15 cellular contexts compared by ENCODE assay signal in genomic region chr3:10867384-10867783, GRCh38. TPM values are rescaled to one million over a fixed set of nuclear protein-coding genes. Genes with fewer than 3 reads are reported as not detected.
A peak's percentile ranks its signal among the peaks of the same experiment; 100 is the strongest.
DNase-seq lines count a peak whose midpoint lies in the region; ATAC-seq and TF ChIP-seq lines count a peak whose summit lies in the region.
"Had no signal": no experiment of that assay in that cellular context is flagged by ENCODE, and none has a peak within 500 bp of the region (broad histone marks: within the 10 kb centered on the region; RNA-seq: fewer than 3 reads in every experiment).

No MANE protein-coding gene starts in this region.

- POLR2A ChIA-PET in activated CD8-positive, alpha-beta T cell treated with anti-CD3 and anti-CD28 coated beads for 36 hours (lab: Charles Lee): no interaction called here

- no peak for ATAC-seq in activated CD8-positive, alpha-beta T cell treated with anti-CD3 and anti-CD28 coated beads for 36 hours
- no peak for ATAC-seq in GM18861 (IDR thresholded peaks at IDR 0.05; ENCODE audit: unreplicated experiment)
- no peak for ATAC-seq in HG02763 (IDR thresholded peaks at IDR 0.05; ENCODE audit: unreplicated experiment)
- ATAC-seq: activated T-cell treated with anti-CD3 and anti-CD28 coated beads, Interleukin-2, amount 50 U/mL, for 4 hours had no signal

- H3K9me3 ChIP-seq in hepatocyte (ENCODE audit: low read depth) (no peaks in the 10 kb centered on the region), BE2C (no peaks in the 10 kb centered on the region)

- no peaks in the 10 kb centered on the region for H3K36me3 ChIP-seq in hepatocyte (replicated peaks; ENCODE audit: insufficient read depth, low read depth)
- no peaks in the 10 kb centered on the region for H3K36me3 ChIP-seq in BE2C

- CTCF ChIA-PET in activated CD8-positive, alpha-beta T cell treated with anti-CD3 and anti-CD28 coated beads for 36 hours (lab: Charles Lee): no interaction called here

- H3K4me1 ChIP-seq in hepatocyte (ENCODE audit: insufficient read depth): no peaks in the 10 kb centered on the region
- no peaks in the 10 kb centered on the region for H3K4me1 ChIP-seq in BE2C

- TF ChIP-seq CTCF in activated CD8-positive, alpha-beta T cell treated with anti-CD3 and anti-CD28 coated beads for 36 hours (IDR thresholded peaks at IDR 0.05): no peak
- TF ChIP-seq CTCF in hepatocyte (IDR thresholded peaks at IDR 0.05; ENCODE audit: poor library complexity) (no peak), BE2C (IDR thresholded peaks at IDR 0.05; ENCODE audit: low read depth, low read length) (no peak)

- H3K36me3 Mint-ChIP-seq in activated CD8-positive, alpha-beta T cell treated with anti-CD3 and anti-CD28 coated beads for 36 hours (ENCODE audit: low read depth): no peaks in the 10 kb centered on the region
- H3K36me3 Mint-ChIP-seq: brain; CD4-positive, CD25-positive, alpha-beta regulatory T cell; IgD-negative memory B cell had no signal

- no peaks in the 10 kb centered on the region for H3K4me1 Mint-ChIP-seq in activated CD8-positive, alpha-beta T cell treated with anti-CD3 and anti-CD28 coated beads for 36 hours (ENCODE audit: low read depth)
- H3K4me1 Mint-ChIP-seq: brain; CD4-positive, CD25-positive, alpha-beta regulatory T cell; IgD-negative memory B cell had no signal

- no peaks in the 10 kb centered on the region for H3K79me2 ChIP-seq in hepatocyte

- H3K4me3 ChIP-seq in hepatocyte (no peak overlapping the region), BE2C (ENCODE audit: low read depth, low read length) (no peak overlapping the region)

- no peak overlapping the region for H3K4me3 Mint-ChIP-seq in activated CD8-positive, alpha-beta T cell treated with anti-CD3 and anti-CD28 coated beads for 36 hours
- H3K4me3 Mint-ChIP-seq: activated T-cell treated with anti-CD3 and anti-CD28 coated beads, Interleukin-2, amount 50 U/mL, for 4 hours; brain; CD4-positive, CD25-positive, alpha-beta regulatory T cell; IgD-negative memory B cell had no signal

- in situ Hi-C loops in Caki2 (cut with HindIII; ENCODE audit: low pct_unique_long_range_greater_than_20kb, low sequenced_read_pairs): no loop called here

- H3K4me2 ChIP-seq in hepatocyte: no peak overlapping the region

- no peaks in the 10 kb centered on the region for H3K27me3 Mint-ChIP-seq in activated CD8-positive, alpha-beta T cell treated with anti-CD3 and anti-CD28 coated beads for 36 hours

- no peak overlapping the region for H3K27ac Mint-ChIP-seq in activated CD8-positive, alpha-beta T cell treated with anti-CD3 and anti-CD28 coated beads for 36 hours
- H3K27ac Mint-ChIP-seq: CD4-positive, CD25-positive, alpha-beta regulatory T cell; IgD-negative memory B cell had no signal

- 38% methylated on average over 5 of the region's 5 CpGs for WGBS in hepatocyte (ENCODE audit: low lambda C conversion rate, missing lambda C conversion rate)

- H3K9me3 Mint-ChIP-seq in activated CD8-positive, alpha-beta T cell treated with anti-CD3 and anti-CD28 coated beads for 36 hours: no peaks in the 10 kb centered on the region
- H3K9me3 Mint-ChIP-seq: activated T-cell treated with anti-CD3 and anti-CD28 coated beads, Interleukin-2, amount 50 U/mL, for 4 hours had no signal

- H3K27me3 ChIP-seq in hepatocyte (peaks cover under 1% of the 10 kb centered on the region), BE2C (no peaks in the 10 kb centered on the region)

- intact Hi-C loops in activated CD8-positive, alpha-beta T cell treated with anti-CD3 and anti-CD28 coated beads for 36 hours (cut with micrococcal nuclease): no loop called here

- DNase-seq in Caki2 (ENCODE audit: low read depth): peak; percentile 9
- DNase-seq in HuH-7 (ENCODE audit: low spot score): peak; percentile 45
- DNase-seq in activated CD8-positive, alpha-beta T cell treated with anti-CD3 and anti-CD28 coated beads for 36 hours: peak; percentile 4
- peak; percentile 50 for DNase-seq in hepatocyte (ENCODE audit: low spot score)
- no peak for DNase-seq in BE2C
- no peak for DNase-seq in COLO829 (ENCODE audit: low spot score)
- DNase-seq: activated T-cell treated with anti-CD3 and anti-CD28 coated beads, Interleukin-2, amount 50 U/mL, for 4 hours; CD4-positive, CD25-positive, alpha-beta regulatory T cell; GOT3; retina had no signal

- H2AFZ ChIP-seq in hepatocyte: no peak overlapping the region

- H3K9me2 ChIP-seq in hepatocyte (replicated peaks; ENCODE audit: insufficient read depth): no peaks in the 10 kb centered on the region

- no peaks in the 10 kb centered on the region for H4K20me1 ChIP-seq in hepatocyte (ENCODE audit: insufficient read depth, poor library complexity, severe bottlenecking)

- H3K27ac ChIP-seq in hepatocyte: no peak overlapping the region
- H3K27ac ChIP-seq: epithelial cell of prostate had no signal

RNA-seq across cellular contexts. Expression of gene SLC6A11, which starts 51.4 kb away (rescaled TPM):
- not detected in 2 replicates for total RNA-seq in Caki2 (2014; rRNA removed; shearing (Covaris generic); ENCODE audit: low replicate concordance)
- not detected for total RNA-seq in activated CD8-positive, alpha-beta T cell treated with anti-CD3 and anti-CD28 coated beads for 36 hours
- total RNA-seq in hepatocyte: 1.5 and 2.2 TPM in 2 replicates
- polyA plus RNA-seq in hepatocyte: 1.6 and 1.7 TPM in 2 replicates
- not detected for polyA plus RNA-seq in BE2C (2012; ENCODE audit: insufficient read depth, insufficient read length, low read depth)
- total RNA-seq: activated T-cell treated with anti-CD3 and anti-CD28 coated beads, Interleukin-2, amount 50 U/mL, for 4 hours; CD4-positive, CD25-positive, alpha-beta regulatory T cell had no signal
- polyA plus RNA-seq: CD4-positive, CD25-positive, alpha-beta regulatory T cell; IgD-negative memory B cell had no signal

Comparison
In these comparisons a context has a peak if more than half of its experiments do, and no peak if none do; other contexts are left out.
1. DNase-seq: peak in Caki2 (single experiment), HuH-7 (single experiment), activated CD8-positive, alpha-beta T cell treated with anti-CD3 and anti-CD28 coated beads for 36 hours (single experiment) and hepatocyte (single experiment); none in BE2C (single experiment) and COLO829 (single experiment).